In genomic region chr6:166411721-166412151, GRCh38 we compare ENCODE assay signal across 15 cellular contexts. TPM values are rescaled to one million over a fixed set of nuclear protein-coding genes. Genes with fewer than 3 reads are reported as not detected.
DNase-seq lines count a peak whose midpoint lies in the region; ATAC-seq and TF ChIP-seq lines count a peak whose summit lies in the region.
"Had no signal": no experiment of that assay in that cellular context is flagged by ENCODE, and none has a peak within 500 bp of the region (broad histone marks: within the 10 kb centered on the region; RNA-seq: fewer than 3 reads in every experiment).

No MANE protein-coding gene starts in this region.

- no peaks in the 10 kb centered on the region for H3F3A ChIP-seq in Loucy (ENCODE audit: low read depth)

- peak overlapping the region in 1 of 2 experiments; percentile 28; a peak in 2 of 4 replicates for H3K4me3 ChIP-seq in DND-41 (ENCODE audit: low read depth in 1 of 2, low read length in 2 of 2)
- H3K4me3 ChIP-seq in Loucy (ENCODE audit: low read length, poor library complexity, severe bottlenecking), result peak overlapping the region; percentile 7
- H3K4me3 ChIP-seq in right atrium auricular region, result no peak overlapping the region
- H3K4me3 ChIP-seq: BLaER1 treated with 17β-estradiol and CSF1 and Interleukin-3, amounts not matched to agents 10 nM and 100 nM; tibial artery had no signal

- no peaks in the 10 kb centered on the region; the same call in 1 of the 2 replicates for H3K9me2 ChIP-seq in Loucy (replicated peaks; ENCODE audit: low read depth, low read length)

- no peaks in the 10 kb centered on the region for H3K79me2 ChIP-seq in DND-41 (ENCODE audit: insufficient read depth, low read length)
- H3K79me2 ChIP-seq in Loucy (ENCODE audit: insufficient read depth, low read length), result no peaks in the 10 kb centered on the region

- no peaks in the 10 kb centered on the region for H3K36me3 ChIP-seq in DND-41 (ENCODE audit: insufficient read depth, low read length)
- H3K36me3 ChIP-seq in Loucy (ENCODE audit: insufficient read depth, low read length), result no peaks in the 10 kb centered on the region
- H3K36me3 ChIP-seq in right atrium auricular region, result peaks cover 9% of the 10 kb centered on the region

- H3K4me1 ChIP-seq in DND-41 (ENCODE audit: insufficient read depth, low read length) (peaks cover 46% of the 10 kb centered on the region), Loucy (ENCODE audit: insufficient read depth, low read length, poor library complexity, severe bottlenecking) (peaks cover 69% of the 10 kb centered on the region), right atrium auricular region (no peaks in the 10 kb centered on the region)
- H3K4me1 ChIP-seq: tibial artery had no signal

- no peaks in the 10 kb centered on the region for H4K20me1 ChIP-seq in DND-41 (ENCODE audit: insufficient read depth, low read length)
- no peaks in the 10 kb centered on the region for H4K20me1 ChIP-seq in Loucy (ENCODE audit: insufficient read depth, low read length, poor library complexity, severe bottlenecking)
- H4K20me1 ChIP-seq: BLaER1 treated with 17β-estradiol and CSF1 and Interleukin-3, amounts not matched to agents 10 nM and 100 nM had no signal

- H3K27me3 ChIP-seq in DND-41 (ENCODE audit: insufficient read depth, low read length, poor library complexity), result no peaks in the 10 kb centered on the region
- H3K27me3 ChIP-seq in Loucy (ENCODE audit: insufficient read depth, low read length, poor library complexity, severe bottlenecking), result no peaks in the 10 kb centered on the region
- H3K27me3 ChIP-seq in right atrium auricular region, result no peaks in the 10 kb centered on the region
- H3K27me3 ChIP-seq: BLaER1 treated with 17β-estradiol and CSF1 and Interleukin-3, amounts not matched to agents 10 nM and 100 nM; tibial artery had no signal

- no peak for TF ChIP-seq CTCF in DND-41 (IDR thresholded peaks at IDR 0.05; ENCODE audit: borderline replicate concordance, extremely low read depth, low read length, poor library complexity, severe bottlenecking)
- TF ChIP-seq CTCF in Loucy (conservative IDR thresholded peaks at IDR 0.05; ENCODE audit: low read length), result no peak
- no peak for TF ChIP-seq CTCF in right atrium auricular region (IDR thresholded peaks at IDR 0.05)

- peaks cover 0 to 13% (median 0%) of the 10 kb centered on the region in 3 donors for H3K36me3 Mint-ChIP-seq in immature natural killer cell

- ATAC-seq in DND-41 (ENCODE audit: insufficient read depth, low read depth), result peak; percentile 86
- ATAC-seq in GM19395 (IDR thresholded peaks at IDR 0.05; ENCODE audit: unreplicated experiment), result no peak
- ATAC-seq: Right ventricle myocardium inferior had no signal

- peak overlapping the region; percentile 9 to 67 (median 57) for H3K4me3 Mint-ChIP-seq in immature natural killer cell

- H3K27me3 Mint-ChIP-seq in immature natural killer cell (ENCODE audit: low read depth in 3 of 3), result peaks cover 14 to 22% (median 19%) of the 10 kb centered on the region in 3 donors

- peak overlapping the region in 3 of 6 donors; percentile 1 to 56 (median 55) for H3K27ac Mint-ChIP-seq in immature natural killer cell

- peaks cover 43 to 52% of the 10 kb centered on the region in 2 donors for H3K4me1 Mint-ChIP-seq in immature natural killer cell

- H3K9ac ChIP-seq in DND-41 (ENCODE audit: low read depth, low read length), result peak overlapping the region; percentile 19
- peak overlapping the region; percentile 46 for H3K9ac ChIP-seq in Loucy (ENCODE audit: low read depth, low read length, poor library complexity, severe bottlenecking)
- H3K9ac ChIP-seq: BLaER1 treated with 17β-estradiol and CSF1 and Interleukin-3, amounts not matched to agents 10 nM and 100 nM had no signal

- H3K4me2 ChIP-seq in DND-41 (ENCODE audit: insufficient read depth, low read length) (peak overlapping the region; percentile 64), Loucy (ENCODE audit: low read depth, low read length, poor library complexity, severe bottlenecking) (peak overlapping the region; percentile 46)

- peak; percentile 74 for DNase-seq in DND-41
- DNase-seq in activated T-cell treated with anti-CD3 and anti-CD28 coated beads, Interleukin-2, amount 50 U/mL, for 48 hours, result peak; percentile 37 to 49
- peak; percentile 39 to 50 (median 41) for DNase-seq in immature natural killer cell
- no peak for DNase-seq in NCI-H1417 (lab: John Stamatoyannopoulos, UW)
- no peak for DNase-seq in DMS53 (lab: John Stamatoyannopoulos, UW)
- no peak for DNase-seq in right atrium auricular region (ENCODE audit: low spot score)
- DNase-seq: Kasumi-1, NCI-H2227 treated with DMSO at 0.1 percent for 48 hours, T1000 had no signal

- peak overlapping the region; percentile 32; the same call in 1 of the 2 replicates for H2AFZ ChIP-seq in DND-41 (ENCODE audit: low read depth, low read length)
- no peak overlapping the region for H2AFZ ChIP-seq in Loucy (ENCODE audit: low read length)

- H3K9me3 Mint-ChIP-seq in immature natural killer cell, result peaks cover 0 to 2% (median 0%) of the 10 kb centered on the region in 6 donors

- H3K27ac ChIP-seq in DND-41 (ENCODE audit: low read length) (peak overlapping the region; percentile 72), right atrium auricular region (no peak overlapping the region)
- H3K27ac ChIP-seq: BLaER1 treated with 17β-estradiol and CSF1 and Interleukin-3, amounts not matched to agents 10 nM and 100 nM; epithelial cell of prostate; tibial artery had no signal

- no peaks in the 10 kb centered on the region for H3K9me3 ChIP-seq in DND-41 (ENCODE audit: insufficient read depth, low read length, severe bottlenecking)
- no peaks in the 10 kb centered on the region for H3K9me3 ChIP-seq in Loucy (ENCODE audit: insufficient read depth, low read depth, low read length)
- no peaks in the 10 kb centered on the region for H3K9me3 ChIP-seq in right atrium auricular region
- H3K9me3 ChIP-seq: tibial artery had no signal

RNA-seq across cellular contexts. Expression of gene MPC1, which starts 29.0 kb away (rescaled TPM):
- polyA plus RNA-seq in immature natural killer cell, result 100 to 1,000 TPM in 1 of 3 donors, 10 to 100 TPM in 2; 68.7 to 107 (median 85.6) TPM
- 100 to 1,000 TPM; 250 to 616 TPM for total RNA-seq in right atrium auricular region

Comparison
In these comparisons a context has a peak if more than half of its experiments do, and no peak if none do; other contexts are left out.
1. DNase-seq: peak in DND-41 (single experiment), activated T-cell treated with anti-CD3 and anti-CD28 coated beads, Interleukin-2, amount 50 U/mL, for 48 hours (2 of 2) and immature natural killer cell (3 of 3); none in NCI-H1417 (0 of 3), DMS53 (single experiment) and right atrium auricular region (single experiment).